8 cellular contexts compared by ENCODE assay signal in the genomic region with DNA sequence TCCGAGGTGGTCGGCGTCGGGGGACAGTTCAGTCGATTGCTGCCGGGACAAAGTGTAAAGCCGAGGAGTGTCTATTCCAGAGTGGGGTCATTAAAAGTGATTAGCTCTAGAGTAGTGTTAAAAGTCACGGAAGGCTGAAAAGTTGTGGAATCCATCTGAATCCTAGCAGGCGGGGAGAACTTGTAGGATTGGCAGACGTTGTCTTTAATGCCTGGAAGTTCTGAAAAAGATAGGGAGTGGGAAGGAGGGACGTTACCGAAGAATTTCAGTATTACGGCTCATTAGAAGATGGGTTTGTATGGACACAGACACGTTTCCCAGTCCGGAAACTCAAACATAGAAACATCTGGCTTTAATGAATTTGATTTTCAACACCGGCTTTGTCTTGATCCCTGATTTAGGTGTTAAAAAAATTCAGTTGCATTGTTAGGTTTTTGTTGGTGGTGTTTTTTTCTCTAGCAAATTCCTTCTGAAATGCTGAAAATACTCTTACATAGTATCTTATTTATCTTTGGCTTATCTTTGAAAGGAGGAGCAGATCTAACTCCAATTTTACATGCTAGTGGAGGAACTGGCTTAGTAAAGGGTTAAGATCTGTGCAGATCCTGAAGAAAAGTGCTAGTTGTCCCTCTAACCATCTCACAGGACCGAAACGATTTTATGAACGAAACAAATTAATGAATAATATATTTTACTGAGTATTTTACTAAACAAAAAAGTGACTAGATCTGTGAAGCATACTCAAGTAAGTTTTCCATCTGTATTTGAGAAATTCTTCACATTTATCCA. TPM values are rescaled to one million over a fixed set of nuclear protein-coding genes. Genes with fewer than 3 reads are reported as not detected.
DNase-seq lines count a peak whose midpoint lies in the region; ATAC-seq, FAIRE-seq and TF ChIP-seq lines count a peak whose summit lies in the region.

No MANE protein-coding gene starts in this region.

- H2BK12ac ChIP-seq in H9 (ENCODE audit: insufficient read length, low read depth, low read length), result no peak overlapping the region

- H3K4me3 Mint-ChIP-seq in H9 (peak overlapping the region; percentile 91 to 97), WTC11 (peak overlapping the region; percentile 97)

- CTCF ChIA-PET in WTC11 (lab: Charles Lee), result interaction anchor here (0.6 to 1.9 kb wide), 6 partner anchors 10 to 432 kb away, joined by 3 to 8 read pairs (median 4); no protein-coding TSS in a partner anchor

- no peak overlapping the region for H4K91ac ChIP-seq in H9 (ENCODE audit: insufficient read length, low read depth, low read length)

- POLR2A ChIA-PET in WTC11 (lab: Charles Lee), result interaction anchor here (1.1 to 1.5 kb wide), 2 partner anchors 9 to 219 kb away, joined by 3 to 5 read pairs; no protein-coding TSS in a partner anchor

- peaks cover 8% of the 10 kb centered on the region for H3K23me2 ChIP-seq in H9 (ENCODE audit: insufficient read length, low read depth, low read length, poor library complexity, severe bottlenecking)

- H3K4me1 Mint-ChIP-seq in H9, result peaks cover 32 to 36% of the 10 kb centered on the region in 2 experiments
- H3K4me1 Mint-ChIP-seq in WTC11, result peaks cover 35% of the 10 kb centered on the region

- H3K18ac ChIP-seq in H9 (ENCODE audit: insufficient read length, low read depth, low read length), result no peak overlapping the region

- H2BK5ac ChIP-seq in H9 (ENCODE audit: insufficient read length, low read length), result no peak overlapping the region

- peak overlapping the region; percentile 96 to 99 (median 97) for H3K27ac Mint-ChIP-seq in H9
- peak overlapping the region; percentile 96 for H3K27ac Mint-ChIP-seq in WTC11

- H3K9me3 ChIP-seq in BE2C, result no peaks in the 10 kb centered on the region
- H3K9me3 ChIP-seq in H9 (ENCODE audit: control insufficient read depth, low read depth, low read length), result no peaks in the 10 kb centered on the region
- H3K9me3 ChIP-seq in gastroesophageal sphincter, result no peaks in the 10 kb centered on the region
- no peaks in the 10 kb centered on the region for H3K9me3 ChIP-seq in parathyroid adenoma (ENCODE audit: control insufficient read depth, low read length)

- no peak overlapping the region for H2AFZ ChIP-seq in H9 (ENCODE audit: low read length)
- peak overlapping the region; percentile 100 for H2AFZ ChIP-seq in parathyroid adenoma

- H2BK120ac ChIP-seq in H9 (ENCODE audit: low read depth, low read length, poor library complexity, severe bottlenecking), result no peak overlapping the region

- H3K27me3 ChIP-seq in BE2C (no peaks in the 10 kb centered on the region), H9 (ENCODE audit: insufficient read depth, low read length) (no peaks in the 10 kb centered on the region), gastroesophageal sphincter (no peaks in the 10 kb centered on the region), parathyroid adenoma (ENCODE audit: control insufficient read depth, insufficient read depth, low read length) (no peaks in the 10 kb centered on the region)

- DNase-seq in BE2C (no peak), H9 (no peak), WTC11 (ENCODE audit: low spot score) (no peak), NCI-H1417 treated with DMSO at 0.1 percent for 48 hours (lab: John Stamatoyannopoulos, UW) (no peak), H54 (ENCODE audit: insufficient read length, low spot score) (no peak)

- no peak for TF ChIP-seq CTCF in BE2C (IDR thresholded peaks at IDR 0.05; ENCODE audit: low read depth, low read length)
- no peak for TF ChIP-seq CTCF in H9 (conservative IDR thresholded peaks at IDR 0.05)
- no peak for TF ChIP-seq CTCF in WTC11 (IDR thresholded peaks at IDR 0.05)
- no peak for TF ChIP-seq CTCF in gastroesophageal sphincter (IDR thresholded peaks at IDR 0.05)
- no peak for TF ChIP-seq CTCF in parathyroid adenoma (IDR thresholded peaks at IDR 0.05)

- TF ChIP-seq EP300 in gastroesophageal sphincter (IDR thresholded peaks at IDR 0.05), result no peak

- H3K27me3 Mint-ChIP-seq in H9 (ENCODE audit: low read depth) (no peaks in the 10 kb centered on the region), WTC11 (ENCODE audit: low read depth) (no peaks in the 10 kb centered on the region)

- no peaks in the 10 kb centered on the region for H3K4me1 ChIP-seq in BE2C
- peaks cover 4% of the 10 kb centered on the region; the same call in 1 of the 2 replicates for H3K4me1 ChIP-seq in H9 (ENCODE audit: insufficient read depth, low read length)
- peaks cover 6 to 52% (median 8%) of the 10 kb centered on the region in 3 donors for H3K4me1 ChIP-seq in gastroesophageal sphincter
- H3K4me1 ChIP-seq in parathyroid adenoma, result peaks cover 7% of the 10 kb centered on the region

- H3K4me2 ChIP-seq in H9 (ENCODE audit: insufficient read depth, insufficient read length, low read length), result peak overlapping the region; percentile 88
- H3K4me2 ChIP-seq in parathyroid adenoma (ENCODE audit: low read length), result peak overlapping the region; percentile 93

- H2AK5ac ChIP-seq in H9 (ENCODE audit: insufficient read length, low read length), result no peak overlapping the region

- no peak overlapping the region for H3T11ph ChIP-seq in H9 (ENCODE audit: low read length)

- H4K20me1 ChIP-seq in H9 (ENCODE audit: control insufficient read depth, insufficient read depth, insufficient read length), result no peaks in the 10 kb centered on the region

- H3K36me3 Mint-ChIP-seq in H9 (ENCODE audit: insufficient read depth in 1 of 3, low read depth in 3 of 3) (peaks cover 0 to 6% (median 0%) of the 10 kb centered on the region in 3 experiments; a peak in 2 of 7 replicates), WTC11 (0 out of 2 replicates have a peak, but pooled peaks cover 4% of the 10 kb centered on the region)

- no CpG with 5 or more reads among the region's 19 CpGs for WGBS in H9 (ENCODE audit: extremely low coverage, insufficient read length, low lambda C conversion rate)
- 1 to 2% methylated on average over 14 to 18 of the region's 19 CpGs for WGBS in gastroesophageal sphincter (ENCODE audit: low coverage in 1 of 2), 2 donors

- H3K56ac ChIP-seq in H9 (ENCODE audit: insufficient read length, low read depth, low read length), result no peak overlapping the region

- no peak overlapping the region for H3K4ac ChIP-seq in H9 (ENCODE audit: low read depth, low read length)

- H3K79me1 ChIP-seq in H9 (ENCODE audit: insufficient read depth, low read depth, low read length, poor library complexity, severe bottlenecking), result peaks cover 8% of the 10 kb centered on the region

- TF ChIP-seq POLR2A in gastroesophageal sphincter (IDR thresholded peaks at IDR 0.05), result no peak
- no peak for TF ChIP-seq POLR2A in H54 (IDR thresholded peaks at IDR 0.05; ENCODE audit: low read depth, low read length)

- FAIRE-seq in H54 (lab: Jason Lieb, UNC), result no peak

- no peak overlapping the region for H3K23ac ChIP-seq in H9 (ENCODE audit: insufficient read length, low read depth, low read length)

- no peaks in the 10 kb centered on the region; the same call in 1 of the 2 replicates for H3K36me3 ChIP-seq in BE2C
- H3K36me3 ChIP-seq in gastroesophageal sphincter, result no peaks in the 10 kb centered on the region
- H3K36me3 ChIP-seq in parathyroid adenoma (ENCODE audit: control insufficient read depth, insufficient read depth, low read length), result no peaks in the 10 kb centered on the region

- H4K5ac ChIP-seq in H9 (ENCODE audit: insufficient read length, low read depth, low read length), result no peak overlapping the region

- no peak overlapping the region for H2BK20ac ChIP-seq in H9 (ENCODE audit: low read depth, low read length, poor library complexity, severe bottlenecking)

- peak overlapping the region; percentile 98; the same call in 1 of the 2 replicates for H3K14ac ChIP-seq in H9 (ENCODE audit: insufficient read depth, low read length)

- H3K27ac ChIP-seq in H9 (ENCODE audit: insufficient read length, low read depth, low read length), result no peak overlapping the region
- H3K27ac ChIP-seq in gastroesophageal sphincter, result peak overlapping the region; percentile 91 to 99 (median 94)
- H3K27ac ChIP-seq in parathyroid adenoma, result peak overlapping the region; percentile 96

- H3K79me2 ChIP-seq in H9 (ENCODE audit: insufficient read depth, low read length), result peaks cover 31% of the 10 kb centered on the region
- H3K79me2 ChIP-seq in parathyroid adenoma, result peaks cover 36% of the 10 kb centered on the region

- H2BK15ac ChIP-seq in H9 (ENCODE audit: low read depth, low read length), result no peak overlapping the region

- no peak for ATAC-seq in WTC11
- no peak for ATAC-seq in gastroesophageal sphincter
- ATAC-seq in HG02981 (IDR thresholded peaks at IDR 0.05; ENCODE audit: unreplicated experiment), result no peak

- H3K9ac ChIP-seq in H9 (ENCODE audit: extremely low read depth, insufficient read length, low read length) (peak overlapping the region; percentile 99), parathyroid adenoma (peak overlapping the region; percentile 99)

- H3K4me3 ChIP-seq in BE2C (ENCODE audit: low read depth, low read length) (peak overlapping the region; percentile 89), gastroesophageal sphincter (peak overlapping the region; percentile 65 to 76), parathyroid adenoma (ENCODE audit: low read depth, low read length) (peak overlapping the region; percentile 99)

- peaks cover 0 to 2% of the 10 kb centered on the region in 2 experiments; a peak in 1 of 5 replicates for H3K9me3 Mint-ChIP-seq in H9
- no peaks in the 10 kb centered on the region for H3K9me3 Mint-ChIP-seq in WTC11

- H4K8ac ChIP-seq in H9 (replicated peaks; ENCODE audit: insufficient read length, low read depth, low read length), result no peak overlapping the region

TF ChIP-seq in WTC11, 78 proteins besides CTCF, POLR2A, EP300 and RAD21 (continues in another document):
- no peak for TF ChIP-seq ZNF232 (CRISPR knock-in tag; IDR thresholded peaks at IDR 0.05)
- TF ChIP-seq, protein P1, sequence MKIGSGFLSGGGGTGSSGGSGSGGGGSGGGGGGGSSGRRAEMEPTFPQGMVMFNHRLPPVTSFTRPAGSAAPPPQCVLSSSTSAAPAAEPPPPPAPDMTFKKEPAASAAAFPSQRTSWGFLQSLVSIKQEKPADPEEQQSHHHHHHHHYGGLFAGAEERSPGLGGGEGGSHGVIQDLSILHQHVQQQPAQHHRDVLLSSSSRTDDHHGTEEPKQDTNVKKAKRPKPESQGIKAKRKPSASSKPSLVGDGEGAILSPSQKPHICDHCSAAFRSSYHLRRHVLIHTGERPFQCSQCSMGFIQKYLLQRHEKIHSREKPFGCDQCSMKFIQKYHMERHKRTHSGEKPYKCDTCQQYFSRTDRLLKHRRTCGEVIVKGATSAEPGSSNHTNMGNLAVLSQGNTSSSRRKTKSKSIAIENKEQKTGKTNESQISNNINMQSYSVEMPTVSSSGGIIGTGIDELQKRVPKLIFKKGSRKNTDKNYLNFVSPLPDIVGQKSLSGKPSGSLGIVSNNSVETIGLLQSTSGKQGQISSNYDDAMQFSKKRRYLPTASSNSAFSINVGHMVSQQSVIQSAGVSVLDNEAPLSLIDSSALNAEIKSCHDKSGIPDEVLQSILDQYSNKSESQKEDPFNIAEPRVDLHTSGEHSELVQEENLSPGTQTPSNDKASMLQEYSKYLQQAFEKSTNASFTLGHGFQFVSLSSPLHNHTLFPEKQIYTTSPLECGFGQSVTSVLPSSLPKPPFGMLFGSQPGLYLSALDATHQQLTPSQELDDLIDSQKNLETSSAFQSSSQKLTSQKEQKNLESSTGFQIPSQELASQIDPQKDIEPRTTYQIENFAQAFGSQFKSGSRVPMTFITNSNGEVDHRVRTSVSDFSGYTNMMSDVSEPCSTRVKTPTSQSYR (CRISPR knock-in tag; IDR thresholded peaks at IDR 0.05), result no peak

RNA-seq across cellular contexts. Expression of a gene that starts 0.9 kb away (rescaled TPM):
- 11.1 TPM for polyA plus RNA-seq in BE2C (2012; ENCODE audit: insufficient read depth, insufficient read length, low read depth)
- total RNA-seq in H9 (2021) (33.8 and 34.3 TPM in 2 replicates), WTC11 (2021) (37.6 to 40.9 TPM (median 40.5 TPM) in 3 replicates), gastroesophageal sphincter (10 to 100 TPM; 40.4 to 82.8 (median 58.6) TPM)
